ENCODE assay signal across 26 cellular contexts in genomic region chr7:11026452-11027359, GRCh38. TPM values are rescaled to one million over a fixed set of nuclear protein-coding genes. Genes with fewer than 3 reads are reported as not detected.
DNase-seq lines count a peak whose midpoint lies in the region; ATAC-seq, FAIRE-seq and TF ChIP-seq lines count a peak whose summit lies in the region.
"Had no signal": no experiment of that assay in that cellular context is flagged by ENCODE, and none has a peak within 500 bp of the region (broad histone marks: within the 10 kb centered on the region; RNA-seq: fewer than 3 reads in every experiment).

No MANE protein-coding gene starts in this region.

- H3K27ac Mint-ChIP-seq in mesothelial cell of epicardium, result peak overlapping the region; percentile 58
- H3K27ac Mint-ChIP-seq in endothelial cell (ENCODE audit: unreplicated experiment), result no peak overlapping the region
- H3K27ac Mint-ChIP-seq in MCF 10A (ENCODE audit: low read depth, unreplicated experiment), result no peak overlapping the region
- H3K27ac Mint-ChIP-seq: activated CD4-positive, alpha-beta memory T cell treated with anti-CD3 and anti-CD28 coated beads, Interleukin-2, amount 10 ng/mL, durations not matched to agents 7 days and 5 days; activated naive CD8-positive, alpha-beta T cell treated with anti-CD3 and anti-CD28 coated beads for 36 hours; CD8-positive, alpha-beta T cell; type B pancreatic cell had no signal

- H3K27me3 ChIP-seq in GM12878 (replicated peaks in 1 of 2; ENCODE audit: control insufficient read depth in 2 of 2, insufficient read depth in 2 of 2, low read length in 1 of 2), result no peaks in the 10 kb centered on the region
- H3K27me3 ChIP-seq: dorsolateral prefrontal cortex, foreskin keratinocyte, left lung had no signal

- peaks cover 0 to 7% of the 10 kb centered on the region in 2 experiments; a peak in 1 of 4 replicates for H3K36me3 ChIP-seq in GM12878 (ENCODE audit: control insufficient read depth in 2 of 2, insufficient read depth in 2 of 2, low read length in 1 of 2)

- intact Hi-C loops in GM12878 (cut with micrococcal nuclease; ENCODE audit: unreplicated experiment), result no loop called here
- intact Hi-C loops in MCF 10A (cut with micrococcal nuclease), result no loop called here

- H3K9me3 ChIP-seq in GM12878 (replicated peaks; ENCODE audit: control insufficient read depth, insufficient read depth, low read length), result no peaks in the 10 kb centered on the region
- H3K9me3 ChIP-seq: left lung had no signal

- peaks cover 15% of the 10 kb centered on the region for H3K9me3 Mint-ChIP-seq in mesothelial cell of epicardium
- no peaks in the 10 kb centered on the region for H3K9me3 Mint-ChIP-seq in endothelial cell (ENCODE audit: unreplicated experiment)
- no peaks in the 10 kb centered on the region for H3K9me3 Mint-ChIP-seq in MCF 10A (ENCODE audit: unreplicated experiment)
- H3K9me3 Mint-ChIP-seq: activated CD4-positive, alpha-beta memory T cell treated with anti-CD3 and anti-CD28 coated beads, Interleukin-2, amount 10 ng/mL, durations not matched to agents 7 days and 5 days; activated naive CD8-positive, alpha-beta T cell treated with anti-CD3 and anti-CD28 coated beads for 36 hours; CD8-positive, alpha-beta T cell; naive B cell; type B pancreatic cell had no signal

- DNase-seq in NCI-H1105 treated with DMSO at 0.1 percent for 48 hours (lab: John Stamatoyannopoulos, UW), result peak; percentile 21
- no peak for DNase-seq in NCI-H1105 (lab: John Stamatoyannopoulos, UW)
- peak; percentile 14 to 22 for DNase-seq in NCI-H1930 (lab: John Stamatoyannopoulos, UW)
- DNase-seq in GM12878 (ENCODE audit: low read depth, low spot score), result no peak
- no peak for DNase-seq in mesothelial cell of epicardium (ENCODE audit: low spot score in 2 of 2, unreplicated experiment in 2 of 2)
- DNase-seq in activated T-cell treated with anti-CD3 and anti-CD28 coated beads, Interleukin-2, amount 50 U/mL, for 48 hours, result no peak
- no peak for DNase-seq in endothelial cell (ENCODE audit: low spot score)
- no peak for DNase-seq in MCF 10A (ENCODE audit: unreplicated experiment)
- DNase-seq: activated CD4-positive, alpha-beta memory T cell treated with anti-CD3 and anti-CD28 coated beads, Interleukin-2, amount 10 ng/mL, durations not matched to agents 7 days and 5 days; activated naive CD8-positive, alpha-beta T cell treated with anti-CD3 and anti-CD28 coated beads for 36 hours; AML-193; CD8-positive, alpha-beta T cell; dorsolateral prefrontal cortex; foreskin keratinocyte; GM23248; left lung; mesendoderm; naive B cell; NCI-H2107; NCI-H526 treated with DMSO at 0.1 percent for 48 hours; occipital lobe had no signal

- no peaks in the 10 kb centered on the region for H4K20me1 ChIP-seq in GM12878 (ENCODE audit: control insufficient read depth, insufficient read depth)

- H3K4me1 ChIP-seq in GM12878 (ENCODE audit: control insufficient read depth, insufficient read depth, low read length), result no peaks in the 10 kb centered on the region
- H3K4me1 ChIP-seq: foreskin keratinocyte, left lung had no signal

- ATAC-seq in GM12878, result no peak
- ATAC-seq: activated CD4-positive, CD25-positive, alpha-beta regulatory T cell treated with anti-CD3 and anti-CD28 coated beads, Interleukin-2, amount 50 U/mL, for 24 hours; CD8-positive, alpha-beta T cell; foreskin keratinocyte; left lung had no signal

- no peak overlapping the region for H3K9ac ChIP-seq in GM12878 (ENCODE audit: control insufficient read depth, insufficient read depth, low read length)
- H3K9ac ChIP-seq: GM23248, KMS-11 had no signal

- no peak overlapping the region for H2AFZ ChIP-seq in GM12878 (ENCODE audit: control insufficient read depth, low read depth, low read length)
- H2AFZ ChIP-seq: GM23248 had no signal

- no peak overlapping the region for H3K4me2 ChIP-seq in GM12878 (ENCODE audit: control insufficient read depth, insufficient read depth)
- H3K4me2 ChIP-seq: KMS-11 had no signal

- no peak for TF ChIP-seq EP300 in GM12878 (IDR thresholded peaks at IDR 0.05; ENCODE audit: borderline replicate concordance in 1 of 2, control insufficient read depth in 1 of 2, low read depth in 2 of 2, low read length in 2 of 2)

- CTCF ChIA-PET in GM12878 (lab: Yijun Ruan, JAX), result interaction anchor here (0.7 to 1.0 kb wide), 2 partner anchors 12 to 21 kb away, joined by 3 read pairs; no protein-coding TSS in a partner anchor
- CTCF ChIA-PET in MCF 10A (lab: Yijun Ruan, JAX), result no interaction called here

- H3K4me3 Mint-ChIP-seq in mesothelial cell of epicardium, result no peak overlapping the region
- no peak overlapping the region for H3K4me3 Mint-ChIP-seq in endothelial cell (ENCODE audit: unreplicated experiment)
- no peak overlapping the region for H3K4me3 Mint-ChIP-seq in MCF 10A (ENCODE audit: unreplicated experiment)
- H3K4me3 Mint-ChIP-seq: activated CD4-positive, alpha-beta memory T cell treated with anti-CD3 and anti-CD28 coated beads, Interleukin-2, amount 10 ng/mL, durations not matched to agents 7 days and 5 days; activated naive CD8-positive, alpha-beta T cell treated with anti-CD3 and anti-CD28 coated beads for 36 hours; CD8-positive, alpha-beta T cell; naive B cell; type B pancreatic cell had no signal

- RAD21 ChIA-PET in GM12878 (lab: Charles Lee; ENCODE audit: unreplicated experiment), result no interaction called here

- H3K36me3 Mint-ChIP-seq in mesothelial cell of epicardium (peaks cover 30% of the 10 kb centered on the region), endothelial cell (ENCODE audit: low read depth, unreplicated experiment) (peaks cover 9% of the 10 kb centered on the region), MCF 10A (ENCODE audit: insufficient read depth, unreplicated experiment) (peaks cover 25% of the 10 kb centered on the region)

- H3K4me1 Mint-ChIP-seq in mesothelial cell of epicardium (peaks cover 17% of the 10 kb centered on the region), endothelial cell (ENCODE audit: unreplicated experiment) (no peaks in the 10 kb centered on the region), MCF 10A (ENCODE audit: insufficient read depth, unreplicated experiment) (no peaks in the 10 kb centered on the region)
- H3K4me1 Mint-ChIP-seq: activated CD4-positive, alpha-beta memory T cell treated with anti-CD3 and anti-CD28 coated beads, Interleukin-2, amount 10 ng/mL, durations not matched to agents 7 days and 5 days had no signal

- peak; percentile 52 for FAIRE-seq in GM12878 (lab: Jason Lieb, UNC)
- FAIRE-seq: endothelial cell of umbilical vein had no signal

- POLR2A ChIA-PET in GM12878 (lab: Charles Lee) (interaction anchor here (0.6 kb wide), 1 partner anchor 120 kb away, joined by 3 read pairs; no protein-coding TSS in a partner anchor), MCF 10A (lab: Yijun Ruan, JAX) (no interaction called here)

- H3K79me2 ChIP-seq in GM12878 (ENCODE audit: control insufficient read depth, insufficient read depth, low read length), result no peaks in the 10 kb centered on the region

- in situ Hi-C loops in GM12878 (cut with MboI), result no loop called here

- TF ChIP-seq CTCF in GM12878 (IDR thresholded peaks at IDR 0.05 in 2 of 3, conservative IDR thresholded peaks at IDR 0.05 in 1 of 3; ENCODE audit: control insufficient read depth in 2 of 3, extremely low read depth in 1 of 3, insufficient read depth in 1 of 3, low read depth in 3 of 3, low read length in 3 of 3) (no peak), mesothelial cell of epicardium (IDR thresholded peaks at IDR 0.05; ENCODE audit: unreplicated experiment) (no peak), endothelial cell (IDR thresholded peaks at IDR 0.05; ENCODE audit: unreplicated experiment) (no peak), MCF 10A (IDR thresholded peaks at IDR 0.05; ENCODE audit: unreplicated experiment) (no peak)

- WGBS in GM12878 (ENCODE audit: insufficient coverage, insufficient replicate concordance, low lambda C conversion rate, missing lambda C conversion rate), result 100% methylated on average over 2 of the region's 2 CpGs

- BruUV-seq in GM12878 (replicated peaks; lab: Mats Ljungman, UMichigan), result no TSS peak
- BruUV-seq in MCF 10A (replicated peaks; lab: Mats Ljungman, UMichigan), result no TSS peak

- no peak for TF ChIP-seq RAD21 in GM12878 (IDR thresholded peaks at IDR 0.05; ENCODE audit: insufficient read depth, low read depth, low read length)

- H3K27ac ChIP-seq in GM12878 (ENCODE audit: control insufficient read depth, insufficient read depth), result no peak overlapping the region
- H3K27ac ChIP-seq: 22Rv1, dorsolateral prefrontal cortex, foreskin keratinocyte, GM23248, KMS-11, left lung had no signal

- SMC1A ChIA-PET in GM12878 (lab: Charles Lee; ENCODE audit: uncharacterized antibody, unreplicated experiment), result interaction anchor here (1.0 to 1.2 kb wide), 2 partner anchors 11 to 86 kb away, joined by 3 read pairs; a partner anchor contains a TSS

- no peaks in the 10 kb centered on the region for H3K27me3 Mint-ChIP-seq in mesothelial cell of epicardium (ENCODE audit: low read depth)
- H3K27me3 Mint-ChIP-seq in endothelial cell (ENCODE audit: unreplicated experiment), result peaks cover 1% of the 10 kb centered on the region
- no peaks in the 10 kb centered on the region for H3K27me3 Mint-ChIP-seq in MCF 10A (ENCODE audit: insufficient read depth, unreplicated experiment)
- H3K27me3 Mint-ChIP-seq: activated CD4-positive, alpha-beta memory T cell treated with anti-CD3 and anti-CD28 coated beads, Interleukin-2, amount 10 ng/mL, durations not matched to agents 7 days and 5 days; activated naive CD8-positive, alpha-beta T cell treated with anti-CD3 and anti-CD28 coated beads for 36 hours; naive B cell; type B pancreatic cell had no signal

- no peak for TF ChIP-seq POLR2A in GM12878 (IDR thresholded peaks at IDR 0.05; ENCODE audit: low read depth, low read length)

- no peak overlapping the region for H3K4me3 ChIP-seq in GM12878
- H3K4me3 ChIP-seq: dorsolateral prefrontal cortex, GM23248, left lung had no signal

RNA-seq across cellular contexts. Expression of gene PHF14, which starts 53.0 kb away (rescaled TPM):
- 294 and 332 TPM in 2 replicates for total RNA-seq in GM12878 (2013; cell fraction: nucleolus; rRNA removed)
- total RNA-seq in GM12878 (2014; rRNA removed) (34.9 and 37.4 TPM in 2 replicates), GM12878 (2014; rRNA removed; fragmentation: Illumina TruSeq; extraction: Trizol) (47.1 and 50.0 TPM in 2 replicates), GM12878 (2021) (32.5 and 35.3 TPM in 2 replicates), mesothelial cell of epicardium (67.8 to 72.1 TPM (median 71.1 TPM) in 3 replicates), endothelial cell (ENCODE audit: unreplicated experiment) (50.4 TPM), MCF 10A (2022) (25.3 and 39.6 TPM in 2 replicates)
- polyA plus RNA-seq in GM12878 (2011; ENCODE audit: low read depth), result 9.8 TPM
- polyA plus RNA-seq in GM12878 (2011; rRNA removed) (34.9 and 56.9 TPM in 2 replicates), GM12878 (2014; fragmentation: Illumina TruSeq; extraction: Trizol) (29.0 and 31.7 TPM in 2 replicates), GM12878 (2014; fragmentation: Nextera tagmentation; extraction: Ambion mirVana) (10 to 100 TPM; 25.3 to 30.9 TPM), GM12878 (2014; rRNA removed) (19.5 and 21.3 TPM in 2 replicates), GM12878 (2016; fragmentation: Nextera tagmentation; extraction: Ambion mirVana) (10 to 100 TPM; 23.5 to 24.4 TPM)
- polyA plus RNA-seq in GM12878 (2011; cell fraction: cytosol; rRNA removed), result 11.7 and 13.9 TPM in 2 replicates
- 39.4 and 44.7 TPM in 2 replicates for polyA plus RNA-seq in GM12878 (2011; cell fraction: nucleus; rRNA removed)
- 17.7 and 17.9 TPM in 2 replicates for polyA plus RNA-seq in GM12878 (2012)
- 40.0 and 70.5 TPM in 2 replicates for polyA minus RNA-seq in GM12878 (2011; rRNA and poly(A)+ RNA removed)
- polyA minus RNA-seq in GM12878 (2011; cell fraction: cytosol; rRNA and poly(A)+ RNA removed), result 10.6 and 16.5 TPM in 2 replicates
- 99.5 and 148 TPM in 2 replicates for polyA minus RNA-seq in GM12878 (2011; cell fraction: nucleus; rRNA and poly(A)+ RNA removed)

Comparison
In these comparisons a context has a peak if more than half of its experiments do, and no peak if none do; other contexts are left out.
1. DNase-seq: peak in NCI-H1105 treated with DMSO at 0.1 percent for 48 hours (single experiment) and NCI-H1930 (2 of 2); none in NCI-H1105 (single experiment), GM12878 (single experiment), mesothelial cell of epicardium (0 of 2), activated T-cell treated with anti-CD3 and anti-CD28 coated beads, Interleukin-2, amount 50 U/mL, for 48 hours (0 of 2), endothelial cell (single experiment) and MCF 10A (single experiment).